ENCODE assay signal across 1 cellular context in the genomic region with DNA sequence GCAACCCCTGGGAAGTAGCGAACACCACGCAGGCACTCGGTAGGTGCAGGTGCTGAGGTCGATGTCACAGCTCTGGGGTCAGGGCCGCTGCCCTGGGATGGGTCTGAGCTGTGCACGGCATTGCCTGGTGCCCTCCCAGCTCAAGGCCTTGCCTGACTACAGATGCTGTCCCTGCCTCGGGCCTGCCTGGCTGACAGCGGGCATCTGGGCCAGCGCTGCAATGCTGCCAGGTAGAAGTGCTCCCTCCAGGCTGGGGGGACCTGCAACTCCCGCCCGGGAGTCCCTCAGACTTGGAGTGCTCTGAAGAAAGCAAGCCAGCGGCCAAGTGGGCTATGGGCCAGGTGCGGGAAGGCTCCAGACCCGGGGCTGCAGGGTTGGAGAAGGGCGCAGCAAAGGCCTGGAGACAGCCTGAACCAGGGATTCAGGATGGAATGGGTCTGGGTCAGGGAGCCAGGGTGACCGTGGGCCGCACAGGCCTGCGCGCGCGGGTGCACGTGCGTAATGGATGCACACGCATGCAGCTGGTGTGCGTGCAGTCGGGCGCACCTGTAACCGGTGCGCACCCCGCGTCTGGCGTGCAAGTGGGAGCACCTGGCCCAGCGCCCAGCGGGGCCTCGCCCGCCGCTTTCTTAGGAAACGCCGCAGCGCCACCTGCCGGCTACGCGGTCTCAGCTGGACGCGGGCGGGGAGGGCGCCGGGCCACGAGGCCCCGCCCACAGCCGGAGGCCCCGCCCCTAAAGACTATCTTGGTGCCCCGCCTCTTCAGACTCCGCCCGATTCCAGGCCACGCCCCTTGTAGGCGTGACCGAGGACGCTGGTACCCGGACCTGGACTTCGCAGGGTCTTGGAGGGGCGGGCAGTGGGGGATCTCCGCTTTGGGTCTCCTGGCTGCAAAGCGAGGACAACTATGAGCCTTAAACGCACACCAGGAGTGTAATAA.
A peak's percentile ranks its signal among the peaks of the same experiment; 100 is the strongest.
TF ChIP-seq lines count a peak whose summit lies in the region.

No MANE protein-coding gene starts in this region.

TF ChIP-seq in K562, 482 proteins besides CTCF, POLR2A, EP300 and RAD21 (continued from another document and continues in another):
- TF ChIP-seq, protein P1, sequence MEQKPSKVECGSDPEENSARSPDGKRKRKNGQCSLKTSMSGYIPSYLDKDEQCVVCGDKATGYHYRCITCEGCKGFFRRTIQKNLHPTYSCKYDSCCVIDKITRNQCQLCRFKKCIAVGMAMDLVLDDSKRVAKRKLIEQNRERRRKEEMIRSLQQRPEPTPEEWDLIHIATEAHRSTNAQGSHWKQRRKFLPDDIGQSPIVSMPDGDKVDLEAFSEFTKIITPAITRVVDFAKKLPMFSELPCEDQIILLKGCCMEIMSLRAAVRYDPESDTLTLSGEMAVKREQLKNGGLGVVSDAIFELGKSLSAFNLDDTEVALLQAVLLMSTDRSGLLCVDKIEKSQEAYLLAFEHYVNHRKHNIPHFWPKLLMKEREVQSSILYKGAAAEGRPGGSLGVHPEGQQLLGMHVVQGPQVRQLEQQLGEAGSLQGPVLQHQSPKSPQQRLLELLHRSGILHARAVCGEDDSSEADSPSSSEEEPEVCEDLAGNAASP (IDR thresholded peaks at IDR 0.05), result no peak
- TF ChIP-seq TGIF2 (CRISPR knock-in tag; IDR thresholded peaks at IDR 0.05) (no peak), GTF2B (IDR thresholded peaks at IDR 0.05; ENCODE audit: extremely low read depth, insufficient read length) (no peak), ZNF263 (CRISPR knock-in tag; IDR thresholded peaks at IDR 0.05; ENCODE audit: borderline replicate concordance) (peak; percentile 80), ZNF830 (CRISPR knock-in tag; IDR thresholded peaks at IDR 0.05) (no peak), HMGN3 (IDR thresholded peaks at IDR 0.05; ENCODE audit: borderline replicate concordance, extremely low read depth, insufficient read length, low read depth, low read length) (peak; percentile 65), CTBP1 (IDR thresholded peaks at IDR 0.05; ENCODE audit: borderline replicate concordance) (peak; percentile 65; the same call in 1 of the 2 replicates), MCM3 (IDR thresholded peaks at IDR 0.05) (no peak), ZSCAN32 (CRISPR knock-in tag; IDR thresholded peaks at IDR 0.05) (no peak), FOXA3 (CRISPR knock-in tag; conservative IDR thresholded peaks at IDR 0.05 in 1 of 2, IDR thresholded peaks at IDR 0.05 in 1 of 2) (peak in 1 of 2 experiments; percentile 38; a peak in 1 of 4 replicates), L3MBTL2 (IDR thresholded peaks at IDR 0.05) (peak; percentile 88), JUN (IDR thresholded peaks at IDR 0.05; ENCODE audit: borderline replicate concordance, low read depth, low read length) (no peak), JUN (CRISPR knock-in tag; IDR thresholded peaks at IDR 0.05; ENCODE audit: borderline replicate concordance) (no peak), RBBP5 (IDR thresholded peaks at IDR 0.05; ENCODE audit: borderline replicate concordance, insufficient read depth, low read length, poor library complexity, severe bottlenecking) (no peak), SREBF1 (IDR thresholded peaks at IDR 0.05; ENCODE audit: borderline replicate concordance, low read depth, low read length) (no peak), MAFK (IDR thresholded peaks at IDR 0.05; ENCODE audit: low read length) (no peak), MAZ (CRISPR knock-in tag; conservative IDR thresholded peaks at IDR 0.05 in 1 of 2, IDR thresholded peaks at IDR 0.05 in 1 of 2) (peak; percentile 86 to 95), RB1 (IDR thresholded peaks at IDR 0.05; ENCODE audit: low read depth) (peak; percentile 92), FOXJ3 (CRISPR knock-in tag; IDR thresholded peaks at IDR 0.05) (no peak), MYC (IDR thresholded peaks at IDR 0.05; ENCODE audit: low read depth, low read length) (peak; percentile 87), MYC (CRISPR knock-in tag; IDR thresholded peaks at IDR 0.05; ENCODE audit: borderline replicate concordance, low read depth) (no peak), NRF1 (conservative IDR thresholded peaks at IDR 0.05 in 1 of 2, IDR thresholded peaks at IDR 0.05 in 1 of 2) (peak; percentile 53 to 54), ARID2 (IDR thresholded peaks at IDR 0.05) (no peak), ZBTB40 (IDR thresholded peaks at IDR 0.05) (no peak), ZBTB40 (CRISPR knock-in tag; IDR thresholded peaks at IDR 0.05) (no peak), FOXK1 (CRISPR knock-in tag; IDR thresholded peaks at IDR 0.05; ENCODE audit: borderline replicate concordance) (peak; percentile 55; the same call in 1 of the 2 replicates), TCF15 (CRISPR knock-in tag; IDR thresholded peaks at IDR 0.05) (no peak)
- TF ChIP-seq, protein P2, sequence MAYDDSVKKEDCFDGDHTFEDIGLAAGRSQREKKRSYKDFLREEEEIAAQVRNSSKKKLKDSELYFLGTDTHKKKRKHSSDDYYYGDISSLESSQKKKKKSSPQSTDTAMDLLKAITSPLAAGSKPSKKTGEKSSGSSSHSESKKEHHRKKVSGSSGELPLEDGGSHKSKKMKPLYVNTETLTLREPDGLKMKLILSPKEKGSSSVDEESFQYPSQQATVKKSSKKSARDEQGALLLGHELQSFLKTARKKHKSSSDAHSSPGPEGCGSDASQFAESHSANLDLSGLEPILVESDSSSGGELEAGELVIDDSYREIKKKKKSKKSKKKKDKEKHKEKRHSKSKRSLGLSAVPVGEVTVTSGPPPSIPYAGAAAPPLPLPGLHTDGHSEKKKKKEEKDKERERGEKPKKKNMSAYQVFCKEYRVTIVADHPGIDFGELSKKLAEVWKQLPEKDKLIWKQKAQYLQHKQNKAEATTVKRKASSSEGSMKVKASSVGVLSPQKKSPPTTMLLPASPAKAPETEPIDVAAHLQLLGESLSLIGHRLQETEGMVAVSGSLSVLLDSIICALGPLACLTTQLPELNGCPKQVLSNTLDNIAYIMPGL (CRISPR knock-in tag; IDR thresholded peaks at IDR 0.05), result no peak
- TF ChIP-seq, protein P3, sequence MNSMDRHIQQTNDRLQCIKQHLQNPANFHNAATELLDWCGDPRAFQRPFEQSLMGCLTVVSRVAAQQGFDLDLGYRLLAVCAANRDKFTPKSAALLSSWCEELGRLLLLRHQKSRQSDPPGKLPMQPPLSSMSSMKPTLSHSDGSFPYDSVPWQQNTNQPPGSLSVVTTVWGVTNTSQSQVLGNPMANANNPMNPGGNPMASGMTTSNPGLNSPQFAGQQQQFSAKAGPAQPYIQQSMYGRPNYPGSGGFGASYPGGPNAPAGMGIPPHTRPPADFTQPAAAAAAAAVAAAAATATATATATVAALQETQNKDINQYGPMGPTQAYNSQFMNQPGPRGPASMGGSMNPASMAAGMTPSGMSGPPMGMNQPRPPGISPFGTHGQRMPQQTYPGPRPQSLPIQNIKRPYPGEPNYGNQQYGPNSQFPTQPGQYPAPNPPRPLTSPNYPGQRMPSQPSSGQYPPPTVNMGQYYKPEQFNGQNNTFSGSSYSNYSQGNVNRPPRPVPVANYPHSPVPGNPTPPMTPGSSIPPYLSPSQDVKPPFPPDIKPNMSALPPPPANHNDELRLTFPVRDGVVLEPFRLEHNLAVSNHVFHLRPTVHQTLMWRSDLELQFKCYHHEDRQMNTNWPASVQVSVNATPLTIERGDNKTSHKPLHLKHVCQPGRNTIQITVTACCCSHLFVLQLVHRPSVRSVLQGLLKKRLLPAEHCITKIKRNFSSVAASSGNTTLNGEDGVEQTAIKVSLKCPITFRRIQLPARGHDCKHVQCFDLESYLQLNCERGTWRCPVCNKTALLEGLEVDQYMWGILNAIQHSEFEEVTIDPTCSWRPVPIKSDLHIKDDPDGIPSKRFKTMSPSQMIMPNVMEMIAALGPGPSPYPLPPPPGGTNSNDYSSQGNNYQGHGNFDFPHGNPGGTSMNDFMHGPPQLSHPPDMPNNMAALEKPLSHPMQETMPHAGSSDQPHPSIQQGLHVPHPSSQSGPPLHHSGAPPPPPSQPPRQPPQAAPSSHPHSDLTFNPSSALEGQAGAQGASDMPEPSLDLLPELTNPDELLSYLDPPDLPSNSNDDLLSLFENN (IDR thresholded peaks at IDR 0.05; ENCODE audit: low read depth in 2 of 2, low read length in 2 of 2), result no peak
- TF ChIP-seq, protein P4, sequence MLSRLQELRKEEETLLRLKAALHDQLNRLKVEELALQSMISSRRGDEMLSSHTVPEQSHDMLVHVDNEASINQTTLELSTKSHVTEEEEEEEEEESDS (CRISPR knock-in tag; IDR thresholded peaks at IDR 0.05), result no peak
- TF ChIP-seq, protein P5, sequence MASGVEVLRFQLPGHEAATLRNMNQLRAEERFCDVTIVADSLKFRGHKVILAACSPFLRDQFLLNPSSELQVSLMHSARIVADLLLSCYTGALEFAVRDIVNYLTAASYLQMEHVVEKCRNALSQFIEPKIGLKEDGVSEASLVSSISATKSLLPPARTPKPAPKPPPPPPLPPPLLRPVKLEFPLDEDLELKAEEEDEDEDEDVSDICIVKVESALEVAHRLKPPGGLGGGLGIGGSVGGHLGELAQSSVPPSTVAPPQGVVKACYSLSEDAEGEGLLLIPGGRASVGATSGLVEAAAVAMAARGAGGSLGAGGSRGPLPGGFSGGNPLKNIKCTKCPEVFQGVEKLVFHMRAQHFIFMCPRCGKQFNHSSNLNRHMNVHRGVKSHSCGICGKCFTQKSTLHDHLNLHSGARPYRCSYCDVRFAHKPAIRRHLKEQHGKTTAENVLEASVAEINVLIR (CRISPR knock-in tag; IDR thresholded peaks at IDR 0.05), result no peak
